8 cellular contexts compared by ENCODE assay signal in genomic region chr10:3172081-3172445, GRCh38. TPM values are rescaled to one million over a fixed set of nuclear protein-coding genes. Genes with fewer than 3 reads are reported as not detected.
A peak's percentile ranks its signal among the peaks of the same experiment; 100 is the strongest.
DNase-seq lines count a peak whose midpoint lies in the region; TF ChIP-seq lines count a peak whose summit lies in the region.

No MANE protein-coding gene starts in this region.

- no peaks in the 10 kb centered on the region for H3K27me3 Mint-ChIP-seq in activated T-cell treated with anti-CD3 and anti-CD28 coated beads, Interleukin-2, amount 50 U/mL, for 24 hours
- no peaks in the 10 kb centered on the region for H3K27me3 Mint-ChIP-seq in mesothelial cell of epicardium (ENCODE audit: low read depth)

- CTCF ChIA-PET in SK-N-SH (lab: Yijun Ruan, JAX): interaction anchor here (1.2 kb wide), 2 partner anchors 20 to 101 kb away, joined by 3 read pairs; no protein-coding TSS in a partner anchor

- peaks cover 12% of the 10 kb centered on the region for H3F3A ChIP-seq in SK-N-SH (replicated peaks; ENCODE audit: insufficient read depth)

- H3K27ac ChIP-seq in SK-N-SH (ENCODE audit: low read depth in 2 of 2, low read length in 1 of 2) (peak overlapping the region; percentile 9 to 90; a peak in 3 of 4 replicates), duodenal mucosa (ENCODE audit: low read depth, low read length) (peak overlapping the region; percentile 87), stomach smooth muscle (ENCODE audit: low read length) (peak overlapping the region; percentile 55)

- H3K9ac ChIP-seq in SK-N-SH (peak overlapping the region; percentile 94), duodenal mucosa (ENCODE audit: low read depth in 1 of 2, low read length in 2 of 2) (peak overlapping the region; percentile 84 to 92), stomach smooth muscle (ENCODE audit: low read length in 2 of 2) (peak overlapping the region; percentile 91 to 92)

- WGBS in SK-N-SH (ENCODE audit: low lambda C conversion rate): 2% methylated on average over 14 of the region's 21 CpGs

- H4K20me1 ChIP-seq in SK-N-SH (ENCODE audit: insufficient read depth): peaks cover 20% of the 10 kb centered on the region; the same call in 1 of the 2 replicates

- TF ChIP-seq CTCF in SK-N-SH (IDR thresholded peaks at IDR 0.05) (no peak), mesothelial cell of epicardium (IDR thresholded peaks at IDR 0.05; ENCODE audit: unreplicated experiment) (no peak)

- H3K27ac Mint-ChIP-seq in activated T-cell treated with anti-CD3 and anti-CD28 coated beads, Interleukin-2, amount 50 U/mL, for 24 hours: peak overlapping the region; percentile 97
- H3K27ac Mint-ChIP-seq in mesothelial cell of epicardium: peak overlapping the region; percentile 91

- no peak for TF ChIP-seq EP300 in SK-N-SH (IDR thresholded peaks at IDR 0.05; ENCODE audit: borderline replicate concordance in 1 of 2, low read depth in 1 of 2, low read length in 1 of 2)

- no peaks in the 10 kb centered on the region for H3K9me2 ChIP-seq in SK-N-SH

- H3K9me3 ChIP-seq in SK-N-SH (no peaks in the 10 kb centered on the region), duodenal mucosa (ENCODE audit: control insufficient read depth in 1 of 2, low read length in 2 of 2) (no peaks in the 10 kb centered on the region), stomach smooth muscle (ENCODE audit: control insufficient read depth in 2 of 2, low read length in 2 of 2) (no peaks in the 10 kb centered on the region)

- H3K36me3 Mint-ChIP-seq in activated T-cell treated with anti-CD3 and anti-CD28 coated beads, Interleukin-2, amount 50 U/mL, for 24 hours (ENCODE audit: low read depth): peaks cover 46% of the 10 kb centered on the region
- peaks cover 14% of the 10 kb centered on the region for H3K36me3 Mint-ChIP-seq in mesothelial cell of epicardium

- H3K27me3 ChIP-seq in SK-N-SH (ENCODE audit: insufficient read depth) (no peaks in the 10 kb centered on the region), duodenal mucosa (ENCODE audit: control insufficient read depth in 1 of 2, insufficient read depth in 2 of 2, low read length in 2 of 2) (no peaks in the 10 kb centered on the region), stomach smooth muscle (ENCODE audit: control insufficient read depth in 1 of 2, insufficient read depth in 2 of 2, low read length in 2 of 2) (no peaks in the 10 kb centered on the region)

- peak overlapping the region; percentile 55 to 90 for H3K4me3 ChIP-seq in SK-N-SH (ENCODE audit: low read depth in 2 of 2, low read length in 1 of 2)
- H3K4me3 ChIP-seq in duodenal mucosa (ENCODE audit: low read depth in 1 of 2, low read length in 2 of 2): peak overlapping the region; percentile 85 to 89
- H3K4me3 ChIP-seq in stomach smooth muscle (ENCODE audit: low read length in 2 of 2): peak overlapping the region; percentile 65 to 84

- peaks cover 45% of the 10 kb centered on the region for H3K79me2 ChIP-seq in SK-N-SH (ENCODE audit: insufficient read depth)

- H3K36me3 ChIP-seq in SK-N-SH (replicated peaks in 1 of 2; ENCODE audit: control insufficient read depth in 1 of 2, insufficient read depth in 2 of 2, low read length in 1 of 2) (peaks cover 23 to 29% of the 10 kb centered on the region in 2 experiments), duodenal mucosa (ENCODE audit: control insufficient read depth in 1 of 2, insufficient read depth in 2 of 2, low read length in 2 of 2) (peaks cover 16 to 28% of the 10 kb centered on the region in 2 donors), stomach smooth muscle (ENCODE audit: control insufficient read depth in 2 of 2, insufficient read depth in 2 of 2, low read length in 2 of 2) (peaks cover 17 to 23% of the 10 kb centered on the region in 2 donors)

- H3K4me2 ChIP-seq in SK-N-SH: peak overlapping the region; percentile 72

- peak overlapping the region; percentile 68 for H2AFZ ChIP-seq in SK-N-SH (ENCODE audit: low read depth)

- POLR2A ChIA-PET in SK-N-SH (lab: Yijun Ruan, JAX): interaction anchor here (1.0 kb wide), 1 partner anchor 8 kb away, joined by 3 read pairs; no protein-coding TSS in a partner anchor

- DNase-seq in activated T-cell treated with anti-CD3 and anti-CD28 coated beads, Interleukin-2, amount 50 U/mL, for 24 hours: no peak
- DNase-seq in activated T-cell treated with anti-CD3 and anti-CD28 coated beads, Interleukin-2, amount 50 U/mL, for 1 hour: no peak
- peak; percentile 37 for DNase-seq in SK-N-SH
- peak in 1 of 2 experiments; percentile 43 for DNase-seq in mesothelial cell of epicardium (ENCODE audit: low spot score in 2 of 2, unreplicated experiment in 2 of 2)
- DNase-seq in MV-4-11 (lab: John Stamatoyannopoulos, UW): no peak
- DNase-seq in ecto neural progenitor cell (ENCODE audit: low spot score): no peak

- peak overlapping the region; percentile 89 for H3K4me3 Mint-ChIP-seq in activated T-cell treated with anti-CD3 and anti-CD28 coated beads, Interleukin-2, amount 50 U/mL, for 24 hours
- H3K4me3 Mint-ChIP-seq in mesothelial cell of epicardium: peak overlapping the region; percentile 85

- peaks cover 36% of the 10 kb centered on the region for H3K4me1 Mint-ChIP-seq in activated T-cell treated with anti-CD3 and anti-CD28 coated beads, Interleukin-2, amount 50 U/mL, for 24 hours (ENCODE audit: low read depth)
- peaks cover 10% of the 10 kb centered on the region for H3K4me1 Mint-ChIP-seq in mesothelial cell of epicardium

- H3K4me1 ChIP-seq in SK-N-SH (ENCODE audit: control insufficient read depth in 1 of 2, insufficient read depth in 2 of 2, low read depth in 1 of 2, low read length in 1 of 2) (peaks cover 0 to 7% of the 10 kb centered on the region in 2 experiments; a peak in 2 of 4 replicates), duodenal mucosa (ENCODE audit: control insufficient read depth in 1 of 2, insufficient read depth in 2 of 2, low read length in 2 of 2) (peaks cover 4 to 7% of the 10 kb centered on the region in 2 donors), stomach smooth muscle (ENCODE audit: control insufficient read depth, insufficient read depth, low read length) (peaks cover 2% of the 10 kb centered on the region)

- peaks cover 2% of the 10 kb centered on the region for H3K9me3 Mint-ChIP-seq in activated T-cell treated with anti-CD3 and anti-CD28 coated beads, Interleukin-2, amount 50 U/mL, for 24 hours
- H3K9me3 Mint-ChIP-seq in mesothelial cell of epicardium: no peaks in the 10 kb centered on the region

- TF ChIP-seq RAD21 in SK-N-SH (IDR thresholded peaks at IDR 0.05; ENCODE audit: low read length): no peak

TF ChIP-seq in SK-N-SH, 30 proteins besides CTCF, POLR2A, EP300 and RAD21:
- no peak for TF ChIP-seq MEF2A (IDR thresholded peaks at IDR 0.05; ENCODE audit: borderline replicate concordance, low read depth)
- TF ChIP-seq POLR2AphosphoS5 (IDR thresholded peaks at IDR 0.05; ENCODE audit: low read depth, low read length): no peak
TF ChIP-seq in SK-N-SH: peak in this region for 0.

RNA-seq across cellular contexts. Expression of gene PITRM1, which starts 0.5 kb away (rescaled TPM):
- polyA plus RNA-seq in SK-N-SH (2012; rRNA removed): 45.9 and 79.6 TPM in 2 replicates
- 46.3 and 52.8 TPM in 2 replicates for polyA plus RNA-seq in SK-N-SH (2012; cell fraction: cytosol; rRNA removed)
- polyA plus RNA-seq in SK-N-SH (2012; cell fraction: nucleus; rRNA removed): 185 and 200 TPM in 2 replicates
- total RNA-seq in mesothelial cell of epicardium: 68.8 to 75.5 TPM (median 72.4 TPM) in 3 replicates
